In the genomic region with DNA sequence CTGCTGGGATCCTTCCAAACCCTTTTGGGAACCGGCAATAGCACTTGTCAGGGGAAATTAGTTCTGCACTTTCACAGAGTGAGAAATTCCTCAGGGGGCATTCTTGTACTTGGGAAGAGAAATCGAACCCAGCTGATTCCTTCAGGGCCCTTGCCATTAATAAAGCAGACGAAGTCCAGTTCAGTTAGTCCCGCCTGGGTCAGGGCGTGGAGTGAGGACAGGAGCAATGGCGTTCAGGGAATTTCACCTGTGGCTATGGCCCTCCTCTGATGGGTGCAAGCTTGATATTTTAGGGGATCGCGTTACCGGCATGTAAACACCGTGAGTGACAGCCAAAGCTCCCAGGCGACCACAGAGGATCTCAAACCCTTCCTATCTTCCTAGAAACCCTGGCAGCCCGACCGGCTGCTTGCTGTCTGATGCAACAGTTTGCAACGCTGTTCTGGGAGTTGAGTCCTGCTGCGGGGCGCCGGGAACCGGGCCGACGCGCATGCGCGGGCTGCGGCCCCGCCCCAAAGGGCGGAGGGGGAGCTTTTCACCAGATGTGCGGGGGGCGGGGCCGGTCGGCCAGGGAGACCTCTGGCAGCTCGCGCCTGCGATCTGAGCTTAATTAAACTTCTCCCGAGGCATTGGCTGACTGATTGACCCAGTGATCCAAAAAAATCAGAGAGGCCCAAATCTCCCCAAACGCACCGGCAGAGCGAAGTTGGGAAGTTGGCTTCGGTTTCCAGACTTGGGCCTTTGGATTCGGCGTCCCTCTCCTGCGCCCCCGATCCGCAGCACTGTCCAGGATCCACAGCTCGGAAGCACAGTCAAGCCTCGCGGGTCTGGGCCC, we compare ENCODE assay signal across 9 cellular contexts. TPM values are rescaled to one million over a fixed set of nuclear protein-coding genes. Genes with fewer than 3 reads are reported as not detected.
A peak's percentile ranks its signal among the peaks of the same experiment; 100 is the strongest.
DNase-seq lines count a peak whose midpoint lies in the region; ATAC-seq, FAIRE-seq and TF ChIP-seq lines count a peak whose summit lies in the region.
"Had no signal": no experiment of that assay in that cellular context is flagged by ENCODE, and none has a peak within 500 bp of the region (broad histone marks: within the 10 kb centered on the region; RNA-seq: fewer than 3 reads in every experiment).

No MANE protein-coding gene starts in this region.

- WGBS in H1 (ENCODE audit: extremely low coverage in 1 of 2, insufficient coverage in 1 of 2, insufficient read length in 1 of 2, insufficient replicate concordance in 2 of 2, low coverage in 1 of 2, low lambda C conversion rate in 2 of 2, missing lambda C conversion rate in 1 of 2), 2 experiments: 3% methylated on average over 41 of the region's 46 CpGs; no CpG with 5 or more reads in 1 of the 2 experiments
- no CpG with 5 or more reads among the region's 46 CpGs for WGBS in mesendoderm (ENCODE audit: extremely low coverage, insufficient coverage, low lambda C conversion rate)

- no peaks in the 10 kb centered on the region for H3K36me3 ChIP-seq in CD8-positive, alpha-beta memory T cell (ENCODE audit: insufficient read depth, low read length)
- no peaks in the 10 kb centered on the region for H3K36me3 ChIP-seq in H1 (ENCODE audit: control insufficient read depth in 2 of 4, insufficient read depth in 4 of 4, low read length in 3 of 4)
- H3K36me3 ChIP-seq in mesendoderm (ENCODE audit: control insufficient read depth, insufficient read depth, low read length): no peaks in the 10 kb centered on the region

- peak overlapping the region; percentile 99 for H2BK12ac ChIP-seq in H1 (ENCODE audit: low read depth, low read length)

- H4K8ac ChIP-seq in H1 (ENCODE audit: extremely low read depth, insufficient read depth, low read length) (peak overlapping the region; percentile 89; the same call in 1 of the 2 replicates), mesendoderm (ENCODE audit: low read depth, low read length) (no peak overlapping the region)

- H4K91ac ChIP-seq in H1 (replicated peaks; ENCODE audit: insufficient read length, low read length): peak overlapping the region; percentile 83

- H4K5ac ChIP-seq in H1 (ENCODE audit: insufficient read length, low read depth, low read length) (peak overlapping the region; percentile 97), mesendoderm (ENCODE audit: low read length) (peak overlapping the region; percentile 87)

- POLR2A ChIA-PET in CD8-positive, alpha-beta memory T cell (lab: Charles Lee): interaction anchor here (0.6 to 1.4 kb wide), 3 partner anchors 93 to 674 kb away, joined by 3 to 7 read pairs (median 4); partner anchors contain the start of gene DGKZ
- POLR2A ChIA-PET in H1 (lab: Charles Lee; ENCODE audit: partially characterized antibody): interaction anchor here (0.6 to 6.8 kb wide), 52 partner anchors 8 to 813 kb away, joined by 3 to 127 read pairs (median 6); partner anchors contain the start of genes ARHGAP1, CHRM4, CREB3L1 and DGKZ

- peak overlapping the region; percentile 69 to 89 (median 83) for H3K4me3 Mint-ChIP-seq in CD8-positive, alpha-beta memory T cell
- peak overlapping the region; percentile 82 for H3K4me3 Mint-ChIP-seq in activated CD8-positive, alpha-beta memory T cell treated with anti-CD3 and anti-CD28 coated beads, Interleukin-2, amount 10 ng/mL, durations not matched to agents 7 days and 5 days

- peak; percentile 80 to 88 (median 81) for DNase-seq in CD8-positive, alpha-beta memory T cell
- peak; percentile 96 for DNase-seq in GM20000 (ENCODE audit: low spot score)
- DNase-seq in HT1080 (ENCODE audit: low read depth): peak; percentile 93
- peak; percentile 71 for DNase-seq in NOMO-1 treated with dmso at 0.1 percent for 144 hours (lab: John Stamatoyannopoulos, UW; ENCODE audit: unreplicated experiment)
- DNase-seq in activated CD8-positive, alpha-beta memory T cell treated with anti-CD3 and anti-CD28 coated beads, Interleukin-2, amount 10 ng/mL, durations not matched to agents 7 days and 5 days: peak; percentile 92
- DNase-seq in H1 (ENCODE audit: low read depth in 1 of 2, low spot score in 2 of 2): peak; percentile 93 to 97
- DNase-seq in mesendoderm: peak; percentile 98
- DNase-seq in stimulated activated CD8-positive, alpha-beta memory T cell treated with anti-CD3 and anti-CD28 coated beads, Interleukin-12 subunit alpha, Interleukin-12 subunit beta, amount 100 ng/mL, for 1 hour (ENCODE audit: low read depth): peak; percentile 80

- TF ChIP-seq RAD21 in H1 (IDR thresholded peaks at IDR 0.05 in 1 of 2, conservative IDR thresholded peaks at IDR 0.05 in 1 of 2; ENCODE audit: low read depth in 2 of 2, low read length in 2 of 2): peak in 1 of 2 experiments; percentile 4; a peak in 1 of 4 replicates

- H3K9me3 Mint-ChIP-seq in CD8-positive, alpha-beta memory T cell: no peaks in the 10 kb centered on the region
- no peaks in the 10 kb centered on the region for H3K9me3 Mint-ChIP-seq in activated CD8-positive, alpha-beta memory T cell treated with anti-CD3 and anti-CD28 coated beads, Interleukin-2, amount 10 ng/mL, durations not matched to agents 7 days and 5 days (ENCODE audit: low read depth)

- peak overlapping the region; percentile 67 for H3K4me3 ChIP-seq in CD8-positive, alpha-beta memory T cell (ENCODE audit: low read length)
- H3K4me3 ChIP-seq in H1 (ENCODE audit: extremely low read depth in 1 of 4, insufficient read depth in 2 of 4, low read depth in 3 of 4, low read length in 4 of 4): peak overlapping the region; percentile 54 to 66 (median 62)
- peak overlapping the region; percentile 38 for H3K4me3 ChIP-seq in mesendoderm (ENCODE audit: low read length)

- H3K9me3 ChIP-seq in CD8-positive, alpha-beta memory T cell (ENCODE audit: low read length): no peaks in the 10 kb centered on the region
- no peaks in the 10 kb centered on the region; a peak in 1 of 4 replicates for H3K9me3 ChIP-seq in H1 (ENCODE audit: insufficient read depth in 2 of 2, low read depth in 1 of 2, low read length in 1 of 2)

- peak; percentile 84 to 94 for TF ChIP-seq POLR2A in H1 (IDR thresholded peaks at IDR 0.05; ENCODE audit: control extremely low read depth in 1 of 2, low read depth in 2 of 2, low read length in 2 of 2)

- H3K23ac ChIP-seq in H1 (ENCODE audit: insufficient read length) (no peak overlapping the region), mesendoderm (ENCODE audit: low read length) (no peak overlapping the region)

- peaks cover 0 to 2% of the 10 kb centered on the region in 2 experiments for H4K20me1 ChIP-seq in H1 (replicated peaks in 1 of 2; ENCODE audit: control insufficient read depth in 1 of 2, insufficient read depth in 2 of 2, low read length in 2 of 2)

- H3K56ac ChIP-seq in H1 (replicated peaks; ENCODE audit: insufficient read length, low read depth, low read length) (peak overlapping the region; percentile 75), mesendoderm (ENCODE audit: low read length) (peak overlapping the region; percentile 82)

- peaks cover 19 to 26% (median 24%) of the 10 kb centered on the region in 3 donors for H3K4me1 Mint-ChIP-seq in CD8-positive, alpha-beta memory T cell
- H3K4me1 Mint-ChIP-seq in activated CD8-positive, alpha-beta memory T cell treated with anti-CD3 and anti-CD28 coated beads, Interleukin-2, amount 10 ng/mL, durations not matched to agents 7 days and 5 days: peaks cover 28% of the 10 kb centered on the region

- no peaks in the 10 kb centered on the region for H3K79me2 ChIP-seq in H1 (ENCODE audit: control insufficient read depth in 1 of 2, insufficient read depth in 2 of 2, low read length in 2 of 2)
- H3K79me2 ChIP-seq in mesendoderm (ENCODE audit: control insufficient read depth, insufficient read depth, low read length): no peaks in the 10 kb centered on the region

- peaks cover 6 to 8% of the 10 kb centered on the region in 2 donors for H3K27me3 Mint-ChIP-seq in CD8-positive, alpha-beta memory T cell
- no peaks in the 10 kb centered on the region for H3K27me3 Mint-ChIP-seq in activated CD8-positive, alpha-beta memory T cell treated with anti-CD3 and anti-CD28 coated beads, Interleukin-2, amount 10 ng/mL, durations not matched to agents 7 days and 5 days

- H3K27ac Mint-ChIP-seq in CD8-positive, alpha-beta memory T cell: peak overlapping the region in 2 of 8 donors; percentile 32 to 76
- H3K27ac Mint-ChIP-seq in activated CD8-positive, alpha-beta memory T cell treated with anti-CD3 and anti-CD28 coated beads, Interleukin-2, amount 10 ng/mL, durations not matched to agents 7 days and 5 days: peak overlapping the region; percentile 85

- TF ChIP-seq CTCF in GM20000 (IDR thresholded peaks at IDR 0.05; ENCODE audit: extremely low read depth, missing control alignments): no peak
- no peak for TF ChIP-seq CTCF in H1 (IDR thresholded peaks at IDR 0.05; ENCODE audit: control extremely low read depth in 1 of 3, insufficient read depth in 1 of 3, low read depth in 1 of 3, low read length in 3 of 3)

- H3K4ac ChIP-seq in H1 (replicated peaks; ENCODE audit: insufficient read length, low read depth, low read length): peak overlapping the region; percentile 79
- peak overlapping the region; percentile 89 for H3K4ac ChIP-seq in mesendoderm (ENCODE audit: low read depth, low read length)

- peak overlapping the region; percentile 79 for H3K27ac ChIP-seq in CD8-positive, alpha-beta memory T cell (ENCODE audit: low read depth, low read length)
- peak overlapping the region; percentile 95 for H3K27ac ChIP-seq in H1 (ENCODE audit: low read depth, low read length)
- H3K27ac ChIP-seq in mesendoderm (ENCODE audit: low read depth, low read length): peak overlapping the region; percentile 90

- H3K4me2 ChIP-seq in H1 (ENCODE audit: insufficient read depth in 1 of 2, low read depth in 2 of 2, low read length in 2 of 2) (peak overlapping the region; percentile 86 to 92), mesendoderm (ENCODE audit: low read length) (peak overlapping the region; percentile 61)

- H2BK5ac ChIP-seq in H1 (ENCODE audit: low read depth, low read length): peak overlapping the region; percentile 99
- H2BK5ac ChIP-seq in mesendoderm (ENCODE audit: low read length): peak overlapping the region; percentile 69

- H2BK20ac ChIP-seq in H1 (ENCODE audit: low read length): no peak overlapping the region

- H2BK120ac ChIP-seq in H1 (replicated peaks; ENCODE audit: low read depth, low read length) (peak overlapping the region; percentile 41), mesendoderm (ENCODE audit: low read depth, low read length) (peak overlapping the region; percentile 90)

- no peak for FAIRE-seq in H1 (lab: Jason Lieb, UNC)
- FAIRE-seq: islet of Langerhans had no signal

- H3K23me2 ChIP-seq in H1 (ENCODE audit: low read depth, low read length): peaks cover 12% of the 10 kb centered on the region

- CTCF ChIA-PET in CD8-positive, alpha-beta memory T cell (lab: Charles Lee): interaction anchor here (0.5 to 8.5 kb wide), 11 partner anchors 12 to 376 kb away, joined by 3 to 205 read pairs (median 4); partner anchors contain the start of gene DGKZ
- CTCF ChIA-PET in activated CD8-positive, alpha-beta memory T cell treated with anti-CD3 and anti-CD28 coated beads, Interleukin-2, amount 10 ng/mL, durations not matched to agents 7 days and 5 days (lab: Charles Lee): interaction anchor here (0.9 to 10.4 kb wide), 18 partner anchors 9 to 374 kb away, joined by 3 to 189 read pairs (median 4); partner anchors contain the start of genes ATG13, CHRM4 and HARBI1
- CTCF ChIA-PET in H1 (lab: Charles Lee; ENCODE audit: partially characterized antibody): interaction anchor here (0.6 to 21.7 kb wide), 23 partner anchors 9 to 398 kb away, joined by 3 to 858 read pairs (median 3); partner anchors contain the start of genes CHRM4 and CREB3L1

- peak overlapping the region; percentile 24; the same call in 1 of the 2 replicates for H2AFZ ChIP-seq in H1 (ENCODE audit: low read length)

- peak; percentile 86 for ATAC-seq in activated CD8-positive, alpha-beta memory T cell treated with anti-CD3 and anti-CD28 coated beads, Interleukin-2, amount 10 ng/mL, durations not matched to agents 7 days and 5 days

- peak overlapping the region; percentile 97 for H3K18ac ChIP-seq in H1 (ENCODE audit: extremely low read depth, low read length)
- H3K18ac ChIP-seq in mesendoderm (ENCODE audit: low read length): peak overlapping the region; percentile 91

- H2BK15ac ChIP-seq in H1 (ENCODE audit: low read length) (peak overlapping the region; percentile 83; the same call in 1 of the 2 replicates), mesendoderm (replicated peaks; ENCODE audit: low read depth) (peak overlapping the region; percentile 98)

- TF ChIP-seq EP300 in H1 (IDR thresholded peaks at IDR 0.05; ENCODE audit: borderline replicate concordance in 1 of 2, low read depth in 2 of 2, low read length in 2 of 2): peak in 1 of 2 experiments; percentile 70; a peak in 1 of 3 replicates

- H3K36me3 Mint-ChIP-seq in CD8-positive, alpha-beta memory T cell: no peaks in the 10 kb centered on the region
- H3K36me3 Mint-ChIP-seq in activated CD8-positive, alpha-beta memory T cell treated with anti-CD3 and anti-CD28 coated beads, Interleukin-2, amount 10 ng/mL, durations not matched to agents 7 days and 5 days: no peaks in the 10 kb centered on the region

- H3K9ac ChIP-seq in H1 (replicated peaks in 1 of 4; ENCODE audit: extremely low read depth in 1 of 4, low read depth in 3 of 4, low read length in 3 of 4): peak overlapping the region; percentile 90 to 92 (median 92)
- peak overlapping the region; percentile 86 for H3K9ac ChIP-seq in mesendoderm (ENCODE audit: low read length)

- no peaks in the 10 kb centered on the region for H3K79me1 ChIP-seq in H1 (ENCODE audit: low read depth, low read length)
- H3K79me1 ChIP-seq in mesendoderm (ENCODE audit: low read length): no peaks in the 10 kb centered on the region

- no peak overlapping the region for H3K14ac ChIP-seq in H1 (ENCODE audit: insufficient read length)

- H3K4me1 ChIP-seq in CD8-positive, alpha-beta memory T cell (ENCODE audit: insufficient read depth, low read length): peaks cover 11% of the 10 kb centered on the region
- peaks cover 4 to 16% (median 8%) of the 10 kb centered on the region in 4 experiments; a peak in 6 of 7 replicates for H3K4me1 ChIP-seq in H1 (replicated peaks in 1 of 4; ENCODE audit: control insufficient read depth in 3 of 4, insufficient read depth in 4 of 4, low read length in 3 of 4)
- peaks cover 4% of the 10 kb centered on the region for H3K4me1 ChIP-seq in mesendoderm (ENCODE audit: control insufficient read depth, low read depth, low read length)

- peaks cover 7% of the 10 kb centered on the region for H3K27me3 ChIP-seq in CD8-positive, alpha-beta memory T cell (ENCODE audit: insufficient read depth, low read length, poor library complexity, severe bottlenecking)
- H3K27me3 ChIP-seq in H1 (replicated peaks in 1 of 4; ENCODE audit: control insufficient read depth in 3 of 4, extremely low read depth in 1 of 4, insufficient read depth in 3 of 4, low read length in 3 of 4) (peaks cover 4 to 9% (median 8%) of the 10 kb centered on the region in 4 experiments; a peak in 6 of 7 replicates), mesendoderm (ENCODE audit: insufficient read depth, low read length, poor library complexity) (peaks cover 3% of the 10 kb centered on the region)

- H2AK5ac ChIP-seq in H1 (ENCODE audit: low read depth, low read length) (peak overlapping the region; percentile 76; the same call in 1 of the 2 replicates), mesendoderm (ENCODE audit: low read length) (peak overlapping the region; percentile 1)

RNA-seq across cellular contexts. Expression of gene CREB3L1, which starts 34.3 kb away (rescaled TPM):
- not detected for total RNA-seq in CD8-positive, alpha-beta memory T cell
- polyA plus RNA-seq in CD8-positive, alpha-beta memory T cell: not detected
- total RNA-seq in HT1080 (2014; rRNA removed; shearing (Covaris generic)): 3.3 and 5.1 TPM in 2 replicates
- polyA plus RNA-seq in HT1080 (2015; cell fraction: cytosol; rRNA removed): 11.6 and 12.7 TPM in 2 replicates
- polyA plus RNA-seq in HT1080 (2015; cell fraction: nucleus; rRNA removed): 6.8 and 7.7 TPM in 2 replicates
- total RNA-seq in activated CD8-positive, alpha-beta memory T cell treated with anti-CD3 and anti-CD28 coated beads, Interleukin-2, amount 10 ng/mL, durations not matched to agents 7 days and 5 days: not detected
- 12.7 and 13.7 TPM in 2 replicates for total RNA-seq in H1 (2021; fragmentation: NEBNext Ultra II Directional; extraction: Animal tissue kit (Norgen Biotek cat#: 25700))
- 4.1 and 6.5 TPM in 2 replicates for polyA plus RNA-seq in H1 (2011; rRNA removed)
- 1.8 TPM for polyA plus RNA-seq in H1 (2011; cell fraction: cytosol; rRNA removed)
- polyA plus RNA-seq in H1 (2011; cell fraction: nucleus; rRNA removed): 5.0 TPM
- polyA plus RNA-seq in H1 (2012, experiment 1 of 2): 10.0 to 16.5 TPM (median 14.4 TPM) in 4 replicates
- 13.8 TPM for polyA plus RNA-seq in H1 (2012, experiment 2 of 2)
- polyA plus RNA-seq in H1 (2013, experiment 1 of 2): 19.3 TPM
- polyA plus RNA-seq in H1 (2013, experiment 2 of 2): 23.2 TPM
- 2.3 and 5.3 TPM in 2 replicates for polyA minus RNA-seq in H1 (2011; rRNA and poly(A)+ RNA removed)
- 8.2 TPM for polyA minus RNA-seq in H1 (2011; cell fraction: cytosol; rRNA and poly(A)+ RNA removed)
- 5.3 TPM for polyA minus RNA-seq in H1 (2011; cell fraction: nucleus; rRNA and poly(A)+ RNA removed)
- 12.5 TPM for polyA plus RNA-seq in mesendoderm (2013, experiment 1 of 2)
- polyA plus RNA-seq in mesendoderm (2013, experiment 2 of 2): 13.8 TPM

Comparison
In these comparisons a context has a peak if more than half of its experiments do, and no peak if none do; other contexts are left out.
1. Peak in every context shown above with its lines: DNase-seq, ATAC-seq, H3K4me3 ChIP-seq and H3K27ac ChIP-seq.